1 cellular context compared by ENCODE assay signal in genomic region chr3:45178131-45179023, GRCh38.
TF ChIP-seq lines count a peak whose summit lies in the region.

No MANE protein-coding gene starts in this region.

TF ChIP-seq in HEK293, 187 proteins besides CTCF, POLR2A, EP300 and RAD21 (continued from another document):
- TF ChIP-seq, protein P1, sequence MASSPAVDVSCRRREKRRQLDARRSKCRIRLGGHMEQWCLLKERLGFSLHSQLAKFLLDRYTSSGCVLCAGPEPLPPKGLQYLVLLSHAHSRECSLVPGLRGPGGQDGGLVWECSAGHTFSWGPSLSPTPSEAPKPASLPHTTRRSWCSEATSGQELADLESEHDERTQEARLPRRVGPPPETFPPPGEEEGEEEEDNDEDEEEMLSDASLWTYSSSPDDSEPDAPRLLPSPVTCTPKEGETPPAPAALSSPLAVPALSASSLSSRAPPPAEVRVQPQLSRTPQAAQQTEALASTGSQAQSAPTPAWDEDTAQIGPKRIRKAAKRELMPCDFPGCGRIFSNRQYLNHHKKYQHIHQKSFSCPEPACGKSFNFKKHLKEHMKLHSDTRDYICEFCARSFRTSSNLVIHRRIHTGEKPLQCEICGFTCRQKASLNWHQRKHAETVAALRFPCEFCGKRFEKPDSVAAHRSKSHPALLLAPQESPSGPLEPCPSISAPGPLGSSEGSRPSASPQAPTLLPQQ (tag by site-specific recombination; IDR thresholded peaks at IDR 0.05), result no peak
- TF ChIP-seq ZNF398 (tag by site-specific recombination; IDR thresholded peaks at IDR 0.05), result peak; percentile 25; the same call in 1 of the 2 replicates
- TF ChIP-seq, protein P2, sequence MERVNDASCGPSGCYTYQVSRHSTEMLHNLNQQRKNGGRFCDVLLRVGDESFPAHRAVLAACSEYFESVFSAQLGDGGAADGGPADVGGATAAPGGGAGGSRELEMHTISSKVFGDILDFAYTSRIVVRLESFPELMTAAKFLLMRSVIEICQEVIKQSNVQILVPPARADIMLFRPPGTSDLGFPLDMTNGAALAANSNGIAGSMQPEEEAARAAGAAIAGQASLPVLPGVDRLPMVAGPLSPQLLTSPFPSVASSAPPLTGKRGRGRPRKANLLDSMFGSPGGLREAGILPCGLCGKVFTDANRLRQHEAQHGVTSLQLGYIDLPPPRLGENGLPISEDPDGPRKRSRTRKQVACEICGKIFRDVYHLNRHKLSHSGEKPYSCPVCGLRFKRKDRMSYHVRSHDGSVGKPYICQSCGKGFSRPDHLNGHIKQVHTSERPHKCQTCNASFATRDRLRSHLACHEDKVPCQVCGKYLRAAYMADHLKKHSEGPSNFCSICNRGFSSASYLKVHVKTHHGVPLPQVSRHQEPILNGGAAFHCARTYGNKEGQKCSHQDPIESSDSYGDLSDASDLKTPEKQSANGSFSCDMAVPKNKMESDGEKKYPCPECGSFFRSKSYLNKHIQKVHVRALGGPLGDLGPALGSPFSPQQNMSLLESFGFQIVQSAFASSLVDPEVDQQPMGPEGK (tag by site-specific recombination; IDR thresholded peaks at IDR 0.05), result 0 out of 2 replicates have a peak, but pooled peaks have one; percentile 22
- TF ChIP-seq ZNF292 (tag by site-specific recombination; IDR thresholded peaks at IDR 0.05; ENCODE audit: borderline replicate concordance, low read depth), result no peak
- no peak for TF ChIP-seq ZFP41 (tag by site-specific recombination; IDR thresholded peaks at IDR 0.05; ENCODE audit: borderline replicate concordance)
- TF ChIP-seq ZNF571 (tag by site-specific recombination; IDR thresholded peaks at IDR 0.05), result no peak
- TF ChIP-seq TRIM28 (IDR thresholded peaks at IDR 0.05; ENCODE audit: borderline replicate concordance, low read length), result no peak
- TF ChIP-seq ZNF248 (tag by site-specific recombination; IDR thresholded peaks at IDR 0.05), result no peak
- peak; percentile 48 for TF ChIP-seq ZNF629 (tag by site-specific recombination; IDR thresholded peaks at IDR 0.05)
- peak; percentile 18; the same call in 1 of the 2 replicates for TF ChIP-seq ZNF341 (tag by site-specific recombination; IDR thresholded peaks at IDR 0.05; ENCODE audit: low read depth)
- no peak for TF ChIP-seq ZNF324 (tag by site-specific recombination; IDR thresholded peaks at IDR 0.05)
- no peak for TF ChIP-seq ZNF626 (tag by site-specific recombination; IDR thresholded peaks at IDR 0.05)
- peak; percentile 65 for TF ChIP-seq ZNF335 (tag by site-specific recombination; conservative IDR thresholded peaks at IDR 0.05)
- TF ChIP-seq GLIS2 (tag by site-specific recombination; IDR thresholded peaks at IDR 0.05), result peak; percentile 52
- no peak for TF ChIP-seq ZNF747 (tag by site-specific recombination; IDR thresholded peaks at IDR 0.05)
- TF ChIP-seq, protein P3, sequence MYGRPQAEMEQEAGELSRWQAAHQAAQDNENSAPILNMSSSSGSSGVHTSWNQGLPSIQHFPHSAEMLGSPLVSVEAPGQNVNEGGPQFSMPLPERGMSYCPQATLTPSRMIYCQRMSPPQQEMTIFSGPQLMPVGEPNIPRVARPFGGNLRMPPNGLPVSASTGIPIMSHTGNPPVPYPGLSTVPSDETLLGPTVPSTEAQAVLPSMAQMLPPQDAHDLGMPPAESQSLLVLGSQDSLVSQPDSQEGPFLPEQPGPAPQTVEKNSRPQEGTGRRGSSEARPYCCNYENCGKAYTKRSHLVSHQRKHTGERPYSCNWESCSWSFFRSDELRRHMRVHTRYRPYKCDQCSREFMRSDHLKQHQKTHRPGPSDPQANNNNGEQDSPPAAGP (tag by site-specific recombination; IDR thresholded peaks at IDR 0.05), result peak; percentile 76
- TF ChIP-seq ZXDB (tag by site-specific recombination; IDR thresholded peaks at IDR 0.05), result no peak
- TF ChIP-seq ZNF350 (tag by site-specific recombination; IDR thresholded peaks at IDR 0.05), result no peak
- peak; percentile 42; the same call in 1 of the 2 replicates for TF ChIP-seq ZBTB6 (tag by site-specific recombination; IDR thresholded peaks at IDR 0.05)
- no peak for TF ChIP-seq ZNF596 (tag by site-specific recombination; IDR thresholded peaks at IDR 0.05)
- TF ChIP-seq, protein P4, sequence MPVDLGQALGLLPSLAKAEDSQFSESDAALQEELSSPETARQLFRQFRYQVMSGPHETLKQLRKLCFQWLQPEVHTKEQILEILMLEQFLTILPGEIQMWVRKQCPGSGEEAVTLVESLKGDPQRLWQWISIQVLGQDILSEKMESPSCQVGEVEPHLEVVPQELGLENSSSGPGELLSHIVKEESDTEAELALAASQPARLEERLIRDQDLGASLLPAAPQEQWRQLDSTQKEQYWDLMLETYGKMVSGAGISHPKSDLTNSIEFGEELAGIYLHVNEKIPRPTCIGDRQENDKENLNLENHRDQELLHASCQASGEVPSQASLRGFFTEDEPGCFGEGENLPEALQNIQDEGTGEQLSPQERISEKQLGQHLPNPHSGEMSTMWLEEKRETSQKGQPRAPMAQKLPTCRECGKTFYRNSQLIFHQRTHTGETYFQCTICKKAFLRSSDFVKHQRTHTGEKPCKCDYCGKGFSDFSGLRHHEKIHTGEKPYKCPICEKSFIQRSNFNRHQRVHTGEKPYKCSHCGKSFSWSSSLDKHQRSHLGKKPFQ (tag by site-specific recombination; IDR thresholded peaks at IDR 0.05), result peak; percentile 66
- 0 out of 2 replicates have a peak, but pooled peaks have one; percentile 27 for TF ChIP-seq ZNF423 (tag by site-specific recombination; IDR thresholded peaks at IDR 0.05)
- TF ChIP-seq GLIS1 (tag by site-specific recombination; IDR thresholded peaks at IDR 0.05), result peak; percentile 98
- no peak for TF ChIP-seq KLF8 (tag by site-specific recombination; IDR thresholded peaks at IDR 0.05)
- peak; percentile 43; the same call in 1 of the 2 replicates for TF ChIP-seq FEZF1 (tag by site-specific recombination; IDR thresholded peaks at IDR 0.05)
- TF ChIP-seq ZNF366 (tag by site-specific recombination; conservative IDR thresholded peaks at IDR 0.05), result 0 out of 2 replicates have a peak, but pooled peaks have one; percentile 28
- TF ChIP-seq ZNF548 (tag by site-specific recombination; IDR thresholded peaks at IDR 0.05), result no peak
- no peak; the same call in 1 of the 2 replicates for TF ChIP-seq SP7 (tag by site-specific recombination; IDR thresholded peaks at IDR 0.05)
- peak; percentile 59 for TF ChIP-seq OSR2 (tag by site-specific recombination; IDR thresholded peaks at IDR 0.05)
- TF ChIP-seq, protein P5, sequence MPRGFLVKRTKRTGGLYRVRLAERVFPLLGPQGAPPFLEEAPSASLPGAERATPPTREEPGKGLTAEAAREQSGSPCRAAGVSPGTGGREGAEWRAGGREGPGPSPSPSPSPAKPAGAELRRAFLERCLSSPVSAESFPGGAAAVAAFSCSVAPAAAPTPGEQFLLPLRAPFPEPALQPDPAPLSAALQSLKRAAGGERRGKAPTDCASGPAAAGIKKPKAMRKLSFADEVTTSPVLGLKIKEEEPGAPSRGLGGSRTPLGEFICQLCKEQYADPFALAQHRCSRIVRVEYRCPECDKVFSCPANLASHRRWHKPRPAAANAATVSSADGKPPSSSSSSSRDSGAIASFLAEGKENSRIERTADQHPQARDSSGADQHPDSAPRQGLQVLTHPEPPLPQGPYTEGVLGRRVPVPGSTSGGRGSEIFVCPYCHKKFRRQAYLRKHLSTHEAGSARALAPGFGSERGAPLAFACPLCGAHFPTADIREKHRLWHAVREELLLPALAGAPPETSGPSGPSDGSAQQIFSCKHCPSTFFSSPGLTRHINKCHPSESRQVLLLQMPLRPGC (tag by site-specific recombination; IDR thresholded peaks at IDR 0.05), result 0 out of 2 replicates have a peak, but pooled peaks have one; percentile 61
